In genomic region chr6:134010400-134010799, GRCh38 we compare ENCODE assay signal across 23 cellular contexts. TPM values are rescaled to one million over a fixed set of nuclear protein-coding genes. Genes with fewer than 3 reads are reported as not detected.
DNase-seq lines count a peak whose midpoint lies in the region; ATAC-seq, FAIRE-seq and TF ChIP-seq lines count a peak whose summit lies in the region.
"Had no signal": no experiment of that assay in that cellular context is flagged by ENCODE, and none has a peak within 500 bp of the region (broad histone marks: within the 10 kb centered on the region; RNA-seq: fewer than 3 reads in every experiment).

No MANE protein-coding gene starts in this region.

- ATAC-seq in HepG2 (no peak), right lobe of liver (no peak), Panc1 (no peak), HG02870 (IDR thresholded peaks at IDR 0.05; ENCODE audit: unreplicated experiment) (no peak)
- ATAC-seq: CD8-positive, alpha-beta T cell; GM12878 had no signal

- peaks cover 0 to 6% of the 10 kb centered on the region in 2 experiments; a peak in 1 of 5 replicates for H3K27me3 ChIP-seq in HepG2 (ENCODE audit: control insufficient read depth in 1 of 2, insufficient read depth in 2 of 2, low read length in 2 of 2)
- no peaks in the 10 kb centered on the region for H3K27me3 ChIP-seq in right lobe of liver
- no peaks in the 10 kb centered on the region for H3K27me3 ChIP-seq in Panc1 (ENCODE audit: control insufficient read depth, insufficient read depth, low read length)
- no peaks in the 10 kb centered on the region for H3K27me3 ChIP-seq in bronchial epithelial cell (ENCODE audit: control insufficient read depth, insufficient read depth, low read length)
- no peaks in the 10 kb centered on the region for H3K27me3 ChIP-seq in prostate gland (replicated peaks; ENCODE audit: insufficient read depth)
- H3K27me3 ChIP-seq: BLaER1 had no signal

- intact Hi-C loops in HepG2 (cut with micrococcal nuclease; ENCODE audit: unreplicated experiment) (no loop called here), right lobe of liver (cut with DNase I) (no loop called here), Panc1 (cut with micrococcal nuclease; ENCODE audit: unreplicated experiment) (no loop called here), prostate gland (cut with DNase I) (no loop called here)

- BruUV-seq in HepG2 (replicated peaks; lab: Mats Ljungman, UMichigan) (no TSS peak), Panc1 (replicated peaks; lab: Mats Ljungman, UMichigan) (no TSS peak)

- TF ChIP-seq POLR2A in HepG2 (IDR thresholded peaks at IDR 0.05; ENCODE audit: insufficient read depth in 1 of 2, low read depth in 2 of 2, low read length in 2 of 2): no peak
- TF ChIP-seq POLR2A in right lobe of liver (IDR thresholded peaks at IDR 0.05): no peak
- TF ChIP-seq POLR2A in prostate gland (IDR thresholded peaks at IDR 0.05): no peak

- in situ Hi-C loops in HepG2 (cut with HindIII; ENCODE audit: extremely low pct_ligation_motif_present, low pct_unique_long_range_greater_than_20kb) (no loop called here), Panc1 (cut with HindIII; ENCODE audit: low pct_unique_long_range_greater_than_20kb, low sequenced_read_pairs) (no loop called here)

- H3K4me1 ChIP-seq in HepG2 (ENCODE audit: insufficient read depth, low read length) (no peaks in the 10 kb centered on the region), right lobe of liver (peaks cover 0 to 6% (median 0%) of the 10 kb centered on the region in 4 donors), Panc1 (ENCODE audit: control insufficient read depth, insufficient read depth, low read length) (peaks cover 11% of the 10 kb centered on the region), prostate gland (replicated peaks) (peaks cover 12% of the 10 kb centered on the region)
- H3K4me1 ChIP-seq: BLaER1 had no signal

- H3K36me3 ChIP-seq in HepG2 (replicated peaks in 1 of 2; ENCODE audit: control insufficient read depth in 1 of 2, insufficient read depth in 2 of 2, low read length in 2 of 2) (no peaks in the 10 kb centered on the region), right lobe of liver (no peaks in the 10 kb centered on the region), Panc1 (ENCODE audit: control insufficient read depth, insufficient read depth, low read length) (no peaks in the 10 kb centered on the region), bronchial epithelial cell (ENCODE audit: control insufficient read depth, insufficient read depth, low read length) (no peaks in the 10 kb centered on the region), prostate gland (no peaks in the 10 kb centered on the region)
- H3K36me3 ChIP-seq: BLaER1 had no signal

- no peak for TF ChIP-seq CTCF in HepG2 (CRISPR knock-in tag; IDR thresholded peaks at IDR 0.05)
- TF ChIP-seq CTCF in right lobe of liver (IDR thresholded peaks at IDR 0.05): no peak
- no peak for TF ChIP-seq CTCF in Panc1 (IDR thresholded peaks at IDR 0.05)
- TF ChIP-seq CTCF in bronchial epithelial cell (IDR thresholded peaks at IDR 0.05; ENCODE audit: insufficient read depth, low read length, severe bottlenecking): no peak
- no peak for TF ChIP-seq CTCF in prostate gland (IDR thresholded peaks at IDR 0.05)

- no peak overlapping the region for H3K4me2 ChIP-seq in HepG2 (ENCODE audit: low read depth, low read length)
- H3K4me2 ChIP-seq: BLaER1 had no signal

- no peak overlapping the region for H3K4me3 ChIP-seq in HepG2 (replicated peaks in 1 of 3; ENCODE audit: insufficient read depth in 1 of 3, low read depth in 2 of 3, low read length in 3 of 3)
- H3K4me3 ChIP-seq in right lobe of liver: no peak overlapping the region
- H3K4me3 ChIP-seq in Panc1 (ENCODE audit: low read depth in 2 of 2, low read length in 2 of 2): no peak overlapping the region
- H3K4me3 ChIP-seq in bronchial epithelial cell (ENCODE audit: low read depth, low read length): no peak overlapping the region
- no peak overlapping the region for H3K4me3 ChIP-seq in prostate gland
- H3K4me3 ChIP-seq: BLaER1, GM12878, GM23248 had no signal

- DNase-seq in HepG2 (ENCODE audit: low spot score) (no peak), right lobe of liver (no peak), Panc1 (ENCODE audit: low read depth, low spot score) (no peak), bronchial epithelial cell (ENCODE audit: low read depth) (no peak), prostate gland (ENCODE audit: low spot score) (no peak), medulla oblongata (ENCODE audit: extremely low spot score) (no peak), substantia nigra (lab: John Stamatoyannopoulos, UW) (no peak)
- DNase-seq: Caco-2; CD4-positive, CD25-positive, alpha-beta regulatory T cell; CD8-positive, alpha-beta T cell; DMS79; EL; GDM1; GM23248; H7; HCEC 1CT had no signal

- no peaks in the 10 kb centered on the region for H3K79me2 ChIP-seq in HepG2 (ENCODE audit: insufficient read depth, low read length)

- no peak for TF ChIP-seq EP300 in HepG2 (IDR thresholded peaks at IDR 0.05; ENCODE audit: low read depth in 2 of 2, low read length in 2 of 2)
- TF ChIP-seq EP300 in HepG2 (CRISPR knock-in tag; IDR thresholded peaks at IDR 0.05; ENCODE audit: borderline replicate concordance): no peak

- H2AFZ ChIP-seq in HepG2 (ENCODE audit: low read length): no peak overlapping the region
- H2AFZ ChIP-seq: GM23248 had no signal

- H4K20me1 ChIP-seq in HepG2 (ENCODE audit: insufficient read depth, low read length): no peaks in the 10 kb centered on the region
- H4K20me1 ChIP-seq: BLaER1 had no signal

- no peak for FAIRE-seq in HepG2 (lab: Jason Lieb, UNC)
- FAIRE-seq in bronchial epithelial cell (lab: Jason Lieb, UNC): peak; percentile 50
- FAIRE-seq: A204.1, GM12878, GM19239, H1 had no signal

- no peak for TF ChIP-seq RAD21 in HepG2 (CRISPR knock-in tag; IDR thresholded peaks at IDR 0.05)

- WGBS in HepG2 (ENCODE audit: low lambda C conversion rate): 53% methylated on average over 8 of the region's 8 CpGs
- 86% methylated on average over 1 of the region's 8 CpGs for WGBS in right lobe of liver (ENCODE audit: insufficient coverage, low coverage, low lambda C conversion rate, missing lambda C conversion rate)
- WGBS in prostate gland: 94% methylated on average over 8 of the region's 8 CpGs

- H3K9me3 ChIP-seq in HepG2 (ENCODE audit: low read length) (no peaks in the 10 kb centered on the region), right lobe of liver (no peaks in the 10 kb centered on the region), Panc1 (ENCODE audit: control insufficient read depth, insufficient read depth, low read depth, low read length) (no peaks in the 10 kb centered on the region), prostate gland (no peaks in the 10 kb centered on the region)
- H3K9me3 ChIP-seq: Caco-2 had no signal

- POLR2A ChIA-PET in HepG2 (lab: Yijun Ruan, JAX): no interaction called here
- POLR2A ChIA-PET in Panc1 (lab: Charles Lee): no interaction called here

- H3K27ac ChIP-seq in HepG2 (ENCODE audit: extremely low read length, insufficient read depth, low read length): no peak overlapping the region
- no peak overlapping the region for H3K27ac ChIP-seq in right lobe of liver
- H3K27ac ChIP-seq in Panc1 (ENCODE audit: low read length): peak overlapping the region; percentile 1; the same call in 1 of the 2 replicates
- peak overlapping the region; percentile 51 to 52 for H3K27ac ChIP-seq in prostate gland
- no peak overlapping the region for H3K27ac ChIP-seq in substantia nigra (ENCODE audit: low read depth, low read length, poor library complexity, severe bottlenecking)
- H3K27ac ChIP-seq: 22Rv1, BLaER1, GM23248 had no signal

- CTCF ChIA-PET in HepG2 (lab: Yijun Ruan, JAX; ENCODE audit: low intra/inter-chr PET ratio, low total read pairs): no interaction called here
- CTCF ChIA-PET in Panc1 (lab: Charles Lee): no interaction called here

- H3K9ac ChIP-seq in HepG2 (ENCODE audit: insufficient read depth, low read depth, low read length): no peak overlapping the region
- H3K9ac ChIP-seq: BLaER1, GM23248 had no signal

RNA-seq across cellular contexts. Expression of gene SLC2A12, which starts 42.0 kb away (rescaled TPM):
- 0.04 TPM in 1 of 2 replicates, not detected in the other for total RNA-seq in HepG2 (2016; rRNA removed; fragmentation: Illumina TruSeq; extraction: Trizol)
- total RNA-seq in HepG2 (2016; cell fraction: cytosol; rRNA removed; fragmentation: Illumina TruSeq; extraction: Trizol; ENCODE audit: low read depth): not detected in 2 replicates
- 0.02 TPM in 1 of 2 replicates, not detected in the other for total RNA-seq in HepG2 (2016; cell fraction: insoluble cytoplasmic fraction; rRNA removed; fragmentation: Illumina TruSeq; extraction: Trizol)
- not detected in 2 replicates for total RNA-seq in HepG2 (2016; cell fraction: membrane; rRNA removed; fragmentation: Illumina TruSeq; extraction: Trizol)
- total RNA-seq in HepG2 (2016; cell fraction: nucleus; rRNA removed; fragmentation: Illumina TruSeq; extraction: Trizol): 0.09 TPM in 1 of 2 replicates, not detected in the other
- 0.24 and 0.33 TPM in 2 replicates for polyA plus RNA-seq in HepG2 (2011; rRNA removed)
- polyA plus RNA-seq in HepG2 (2011; cell fraction: cytosol; rRNA removed): 0.20 and 0.24 TPM in 2 replicates
- 0.11 and 0.26 TPM in 2 replicates for polyA plus RNA-seq in HepG2 (2011; cell fraction: nucleus; rRNA removed)
- polyA plus RNA-seq in HepG2 (2012): 0.24 and 0.43 TPM in 2 replicates
- polyA plus RNA-seq in HepG2 (2016; cell fraction: cytosol; fragmentation: Illumina TruSeq; extraction: Trizol; ENCODE audit: low read depth): not detected in 2 replicates
- not detected in 2 replicates for polyA plus RNA-seq in HepG2 (2016; cell fraction: insoluble cytoplasmic fraction; fragmentation: Illumina TruSeq; extraction: Trizol; ENCODE audit: low read depth)
- not detected in 2 replicates for polyA plus RNA-seq in HepG2 (2016; cell fraction: membrane; fragmentation: Illumina TruSeq; extraction: Trizol; ENCODE audit: low read depth)
- polyA plus RNA-seq in HepG2 (2016; cell fraction: nucleus; fragmentation: Illumina TruSeq; extraction: Trizol; ENCODE audit: insufficient read depth, low read depth): 0.10 TPM in 1 of 2 replicates, not detected in the other
- 0.42 TPM in 1 of 2 replicates, not detected in the other for polyA minus RNA-seq in HepG2 (2011; rRNA and poly(A)+ RNA removed; ENCODE audit: low replicate concordance)
- 0.26 and 0.40 TPM in 2 replicates for polyA minus RNA-seq in HepG2 (2011; cell fraction: cytosol; rRNA and poly(A)+ RNA removed)
- polyA minus RNA-seq in HepG2 (2011; cell fraction: nucleus; rRNA and poly(A)+ RNA removed): 0.39 and 0.87 TPM in 2 replicates
- 1 to 10 TPM in 2 of 6 experiments, under 1 TPM in 4; 0.49 to 9.1 (median 0.68) TPM for total RNA-seq in right lobe of liver
- total RNA-seq in Panc1 (2021; ENCODE audit: unreplicated experiment): 12.3 TPM
- 13.8 TPM for polyA plus RNA-seq in Panc1 (2012; ENCODE audit: insufficient read length)
- 0.51 and 0.53 TPM in 2 replicates for total RNA-seq in bronchial epithelial cell
- total RNA-seq in prostate gland: 10 to 100 TPM; 15.2 to 49.0 TPM
- total RNA-seq: Caco-2; CD4-positive, CD25-positive, alpha-beta regulatory T cell; CD8-positive, alpha-beta T cell had no signal

RNA-seq across cellular contexts. Expression of gene TBPL1, which starts 57.4 kb away (rescaled TPM):
- total RNA-seq in HepG2 (2016; rRNA removed; fragmentation: Illumina TruSeq; extraction: Trizol): 39.3 and 47.7 TPM in 2 replicates
- 47.1 and 47.5 TPM in 2 replicates for total RNA-seq in HepG2 (2016; cell fraction: cytosol; rRNA removed; fragmentation: Illumina TruSeq; extraction: Trizol; ENCODE audit: low read depth)
- total RNA-seq in HepG2 (2016; cell fraction: insoluble cytoplasmic fraction; rRNA removed; fragmentation: Illumina TruSeq; extraction: Trizol): 38.0 and 46.0 TPM in 2 replicates
- 75.7 and 77.8 TPM in 2 replicates for total RNA-seq in HepG2 (2016; cell fraction: membrane; rRNA removed; fragmentation: Illumina TruSeq; extraction: Trizol)
- total RNA-seq in HepG2 (2016; cell fraction: nucleus; rRNA removed; fragmentation: Illumina TruSeq; extraction: Trizol): 22.3 and 25.5 TPM in 2 replicates
- 20.2 and 25.3 TPM in 2 replicates for polyA plus RNA-seq in HepG2 (2011; rRNA removed)
- 10.7 and 14.1 TPM in 2 replicates for polyA plus RNA-seq in HepG2 (2011; cell fraction: cytosol; rRNA removed)
- polyA plus RNA-seq in HepG2 (2011; cell fraction: nucleus; rRNA removed): 5.8 and 9.1 TPM in 2 replicates
- 22.0 and 27.1 TPM in 2 replicates for polyA plus RNA-seq in HepG2 (2012)
- polyA plus RNA-seq in HepG2 (2016; cell fraction: cytosol; fragmentation: Illumina TruSeq; extraction: Trizol; ENCODE audit: low read depth): 37.3 and 45.6 TPM in 2 replicates
- polyA plus RNA-seq in HepG2 (2016; cell fraction: insoluble cytoplasmic fraction; fragmentation: Illumina TruSeq; extraction: Trizol; ENCODE audit: low read depth): 57.8 and 60.3 TPM in 2 replicates
- 72.2 and 77.9 TPM in 2 replicates for polyA plus RNA-seq in HepG2 (2016; cell fraction: membrane; fragmentation: Illumina TruSeq; extraction: Trizol; ENCODE audit: low read depth)
- 46.2 and 47.2 TPM in 2 replicates for polyA plus RNA-seq in HepG2 (2016; cell fraction: nucleus; fragmentation: Illumina TruSeq; extraction: Trizol; ENCODE audit: insufficient read depth, low read depth)
- 4.1 and 10.0 TPM in 2 replicates for polyA minus RNA-seq in HepG2 (2011; rRNA and poly(A)+ RNA removed; ENCODE audit: low replicate concordance)
- 13.8 and 17.3 TPM in 2 replicates for polyA minus RNA-seq in HepG2 (2011; cell fraction: cytosol; rRNA and poly(A)+ RNA removed)
- polyA minus RNA-seq in HepG2 (2011; cell fraction: nucleus; rRNA and poly(A)+ RNA removed): 9.4 and 10.9 TPM in 2 replicates
- 10 to 100 TPM in 2 of 6 experiments, 1 to 10 TPM in 4; 6.0 to 11.5 (median 9.4) TPM for total RNA-seq in right lobe of liver
- total RNA-seq in Panc1 (2021; ENCODE audit: unreplicated experiment): 39.7 TPM
- polyA plus RNA-seq in Panc1 (2012; ENCODE audit: insufficient read length): 33.8 TPM
- 15.9 and 18.4 TPM in 2 replicates for total RNA-seq in bronchial epithelial cell
- total RNA-seq in prostate gland: 10 to 100 TPM; 27.7 to 30.8 TPM

Comparison
In these comparisons a context has a peak if more than half of its experiments do, and no peak if none do; other contexts are left out.
1. H3K27ac ChIP-seq: peak in Panc1 (single experiment) and prostate gland (2 of 2); none in HepG2 (single experiment), right lobe of liver (0 of 3) and substantia nigra (single experiment).